ENCODE assay signal across 8 cellular contexts in the genomic region with DNA sequence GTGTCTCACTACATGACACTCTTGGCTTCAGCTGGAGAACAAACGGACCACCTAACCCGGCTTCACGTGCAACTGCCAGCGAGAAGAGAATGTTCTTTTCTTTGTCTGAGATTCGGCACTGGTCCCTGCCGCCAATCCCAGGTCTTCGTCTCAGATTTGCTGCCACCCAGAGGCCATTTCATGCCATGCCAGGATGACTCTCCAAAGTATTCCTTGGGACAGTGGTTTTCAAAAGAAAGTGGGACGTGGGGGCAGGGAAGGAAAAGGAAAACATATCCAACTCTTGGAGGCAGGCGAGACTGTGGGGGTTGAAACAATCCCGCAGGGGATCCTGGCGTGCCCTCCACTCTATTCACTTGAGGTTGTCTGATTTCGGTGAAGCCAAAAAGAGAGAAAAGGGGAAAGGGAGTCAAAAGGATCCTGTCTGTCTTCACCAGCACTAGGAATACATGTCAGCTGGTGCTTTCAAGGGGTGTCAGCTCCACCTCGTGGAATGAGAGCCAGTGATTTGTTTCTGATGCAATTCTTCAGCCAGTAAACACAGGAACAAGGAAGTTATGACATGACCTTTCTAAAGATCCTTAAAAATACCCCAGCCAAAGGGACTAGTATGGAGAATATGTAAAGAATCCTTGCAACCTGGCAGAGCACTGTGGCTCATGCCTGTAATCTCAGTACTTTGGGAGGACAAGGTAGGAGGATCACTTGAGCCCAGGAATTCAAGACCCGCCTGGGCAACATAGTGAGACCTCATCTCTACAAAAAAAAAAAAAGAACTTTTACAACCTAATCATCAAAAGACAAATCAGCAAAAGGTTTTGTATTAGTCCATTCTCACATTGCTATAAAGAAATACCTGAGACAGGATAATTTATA. TPM values are rescaled to one million over a fixed set of nuclear protein-coding genes. Genes with fewer than 3 reads are reported as not detected.
DNase-seq lines count a peak whose midpoint lies in the region; TF ChIP-seq lines count a peak whose summit lies in the region.

No MANE protein-coding gene starts in this region.

- H3K27me3 ChIP-seq in dorsolateral prefrontal cortex: peaks cover 0 to 6% (median 0%) of the 10 kb centered on the region in 45 donors

- peaks cover 10% of the 10 kb centered on the region for H3K27me3 Mint-ChIP-seq in T-helper 2 cell treated with Interferon-gamma antibody and Interleukin-4, amounts not matched to agents 5 μg/mL and 100 μg/mL, for 36 hours (ENCODE audit: low read depth)

- peak overlapping the region in 3 of 59 donors; percentile 21 to 61 (median 44) for H3K27ac ChIP-seq in dorsolateral prefrontal cortex

- H3K4me3 ChIP-seq in dorsolateral prefrontal cortex: peak overlapping the region in 26 of 59 donors; percentile 2 to 45 (median 18)

- H3K36me3 Mint-ChIP-seq in T-helper 2 cell treated with Interferon-gamma antibody and Interleukin-4, amounts not matched to agents 5 μg/mL and 100 μg/mL, for 36 hours (ENCODE audit: low read depth): no peaks in the 10 kb centered on the region

- no peak overlapping the region for H3K27ac Mint-ChIP-seq in T-helper 2 cell treated with Interferon-gamma antibody and Interleukin-4, amounts not matched to agents 5 μg/mL and 100 μg/mL, for 36 hours

- DNase-seq in NK-92 treated with Interleukin-12 subunit alpha and Interleukin-12 subunit beta, amount 100 ng/mL, for 24 hours (lab: John Stamatoyannopoulos, UW): peak; percentile 26
- DNase-seq in NK-92 (lab: John Stamatoyannopoulos, UW; ENCODE audit: unreplicated experiment) (no peak), HCEC 1CT (peak; percentile 87), NCI-H1092 (lab: John Stamatoyannopoulos, UW) (peak; percentile 66), dorsolateral prefrontal cortex (peak; percentile 33 to 78 (median 68)), lung microvascular endothelial cell (ENCODE audit: low read depth in 2 of 2) (peak; percentile 67 to 90)
- peak; percentile 4 for DNase-seq in T-helper 2 cell treated with Interferon-gamma antibody and Interleukin-4, amounts not matched to agents 5 μg/mL and 100 μg/mL, for 36 hours (ENCODE audit: low spot score)
- DNase-seq in stimulated activated CD8-positive, alpha-beta memory T cell treated with anti-CD3 and anti-CD28 coated beads, Interleukin-4, amount 100 ng/mL, for 48 hours: peak; percentile 67

- no peaks in the 10 kb centered on the region for H3K9me3 Mint-ChIP-seq in T-helper 2 cell treated with Interferon-gamma antibody and Interleukin-4, amounts not matched to agents 5 μg/mL and 100 μg/mL, for 36 hours

- peaks cover 4% of the 10 kb centered on the region for H3K4me1 Mint-ChIP-seq in T-helper 2 cell treated with Interferon-gamma antibody and Interleukin-4, amounts not matched to agents 5 μg/mL and 100 μg/mL, for 36 hours (ENCODE audit: low read depth)

- intact Hi-C loops in dorsolateral prefrontal cortex (cut with DNase I): no loop called here

- no peak overlapping the region for H3K4me3 Mint-ChIP-seq in T-helper 2 cell treated with Interferon-gamma antibody and Interleukin-4, amounts not matched to agents 5 μg/mL and 100 μg/mL, for 36 hours

- peak; percentile 60 to 84 (median 79) for TF ChIP-seq CTCF in dorsolateral prefrontal cortex (IDR thresholded peaks at IDR 0.05 in 54 of 56, conservative IDR thresholded peaks at IDR 0.05 in 2 of 56; ENCODE audit: low read depth in 1 of 56, partially characterized antibody in 56 of 56)

RNA-seq across cellular contexts. Expression of a gene that starts 41.0 kb away (rescaled TPM):
- total RNA-seq in dorsolateral prefrontal cortex: 100 to 1,000 TPM in 15 of 120 experiments, 10 to 100 TPM in 101, 1 to 10 TPM in 4; 5.6 to 161 (median 44.4) TPM
- total RNA-seq in lung microvascular endothelial cell: under 0.01 TPM in 2 replicates

RNA-seq across cellular contexts. Expression of a gene that starts 46.7 kb away (rescaled TPM):
- total RNA-seq in dorsolateral prefrontal cortex (100 to 1,000 TPM in 1 of 120 experiments, 10 to 100 TPM in 119; 31.3 to 111 (median 55.2) TPM), lung microvascular endothelial cell (39.2 and 44.6 TPM in 2 replicates)

RNA-seq across cellular contexts. Expression of a gene that starts 57.6 kb away (rescaled TPM):
- 10 to 100 TPM; 43.7 to 71.1 (median 56.7) TPM for total RNA-seq in dorsolateral prefrontal cortex
- total RNA-seq in lung microvascular endothelial cell: 34.5 and 46.9 TPM in 2 replicates
